In genomic region chr1:151763990-151764389, GRCh38 we compare ENCODE assay signal across 8 cellular contexts. TPM values are rescaled to one million over a fixed set of nuclear protein-coding genes. Genes with fewer than 3 reads are reported as not detected.
DNase-seq lines count a peak whose midpoint lies in the region; FAIRE-seq and TF ChIP-seq lines count a peak whose summit lies in the region.

No MANE protein-coding gene starts in this region.

- FAIRE-seq in GM19239 (lab: Jason Lieb, UNC): peak; percentile 76
- FAIRE-seq in small intestine (lab: Jason Lieb, UNC): no peak

- peak overlapping the region in 1 of 2 donors; percentile 82 for H3K4me3 ChIP-seq in small intestine (ENCODE audit: low read depth in 1 of 2, low read length in 2 of 2)

- TF ChIP-seq CTCF in VCaP (conservative IDR thresholded peaks at IDR 0.05): no peak
- no peak for TF ChIP-seq CTCF in glutamatergic neuron (IDR thresholded peaks at IDR 0.05; ENCODE audit: partially characterized antibody, unreplicated experiment)

- H3K4me1 Mint-ChIP-seq in glutamatergic neuron (ENCODE audit: low read depth, unreplicated experiment): peaks cover 8% of the 10 kb centered on the region

- H3K36me3 ChIP-seq in small intestine (ENCODE audit: control insufficient read depth in 2 of 2, insufficient read depth in 2 of 2, low read length in 2 of 2): peaks cover 0 to 8% of the 10 kb centered on the region in 2 donors

- H3K27me3 Mint-ChIP-seq in glutamatergic neuron (ENCODE audit: unreplicated experiment): peaks cover 2% of the 10 kb centered on the region

- DNase-seq in GM19239 (ENCODE audit: insufficient read length, low spot score) (no peak), glutamatergic neuron (no peak), small intestine (no peak), T1000 (lab: John Stamatoyannopoulos, UW) (no peak), OCI-M2 (lab: John Stamatoyannopoulos, UW; ENCODE audit: unreplicated experiment) (no peak), NCI-H1436 (lab: John Stamatoyannopoulos, UW) (no peak)
- no peak for DNase-seq in stimulated activated CD4-positive, alpha-beta T cell treated with anti-CD3 and anti-CD28 coated beads, Interleukin-2, amount 100 ng/mL, for 24 hours

- H3K9me3 ChIP-seq in small intestine (ENCODE audit: control insufficient read depth, low read depth): no peaks in the 10 kb centered on the region

- H3K36me3 Mint-ChIP-seq in glutamatergic neuron (ENCODE audit: unreplicated experiment): no peaks in the 10 kb centered on the region

- peaks cover 3% of the 10 kb centered on the region in 2 donors for H3K4me1 ChIP-seq in small intestine (ENCODE audit: control insufficient read depth in 2 of 2, insufficient read depth in 1 of 2, low read depth in 1 of 2, low read length in 1 of 2)

- WGBS in small intestine, 3 donors: 41 to 48% (median 41%) methylated on average over 10 of the region's 10 CpGs

- H3K27ac Mint-ChIP-seq in glutamatergic neuron (ENCODE audit: unreplicated experiment): peak overlapping the region; percentile 95

- peak overlapping the region; percentile 98 for H3K27ac ChIP-seq in VCaP
- peak overlapping the region; percentile 83 to 96 for H3K27ac ChIP-seq in small intestine (ENCODE audit: low read depth in 1 of 2, low read length in 1 of 2)

- peaks cover 7% of the 10 kb centered on the region for H3K9me3 Mint-ChIP-seq in glutamatergic neuron (ENCODE audit: unreplicated experiment)

- H3K4me3 Mint-ChIP-seq in glutamatergic neuron (ENCODE audit: unreplicated experiment): peak overlapping the region; percentile 90

- H3K27me3 ChIP-seq in small intestine (ENCODE audit: control insufficient read depth in 2 of 2, insufficient read depth in 2 of 2, low read length in 2 of 2): no peaks in the 10 kb centered on the region

RNA-seq across cellular contexts. Expression of gene MRPL9, which starts 0.7 kb away (rescaled TPM):
- total RNA-seq in glutamatergic neuron (ENCODE audit: unreplicated experiment): 75.0 TPM
- polyA plus RNA-seq in small intestine: 10 to 100 TPM; 50.8 to 62.1 (median 52.7) TPM

RNA-seq across cellular contexts. Expression of gene TDRKH, which starts 26.3 kb away (rescaled TPM):
- total RNA-seq in glutamatergic neuron (ENCODE audit: unreplicated experiment): 40.1 TPM
- 1 to 10 TPM in 2 of 3 donors, under 1 TPM in 1; 0.22 to 4.2 (median 1.1) TPM for polyA plus RNA-seq in small intestine

RNA-seq across cellular contexts. Expression of gene LINGO4, which starts 41.2 kb away (rescaled TPM):
- total RNA-seq in glutamatergic neuron (ENCODE audit: unreplicated experiment): not detected
- polyA plus RNA-seq in small intestine: under 1 TPM in 1 of 3 donors, not detected in 2; 0.15 TPM

RNA-seq across cellular contexts. Expression of gene RIIAD1, which starts 42.7 kb away (rescaled TPM):
- total RNA-seq in glutamatergic neuron (ENCODE audit: unreplicated experiment): 3.8 TPM
- polyA plus RNA-seq in small intestine: 1 to 10 TPM in 1 of 3 donors, not detected in 2; 1.6 TPM

RNA-seq across cellular contexts. Expression of gene CELF3, which starts 47.4 kb away (rescaled TPM):
- 274 TPM for total RNA-seq in glutamatergic neuron (ENCODE audit: unreplicated experiment)
- polyA plus RNA-seq in small intestine: 1 to 10 TPM in 2 of 3 donors, under 1 TPM in 1; 0.89 to 6.3 (median 1.6) TPM
